ENCODE assay signal across 24 cellular contexts in the genomic region with DNA sequence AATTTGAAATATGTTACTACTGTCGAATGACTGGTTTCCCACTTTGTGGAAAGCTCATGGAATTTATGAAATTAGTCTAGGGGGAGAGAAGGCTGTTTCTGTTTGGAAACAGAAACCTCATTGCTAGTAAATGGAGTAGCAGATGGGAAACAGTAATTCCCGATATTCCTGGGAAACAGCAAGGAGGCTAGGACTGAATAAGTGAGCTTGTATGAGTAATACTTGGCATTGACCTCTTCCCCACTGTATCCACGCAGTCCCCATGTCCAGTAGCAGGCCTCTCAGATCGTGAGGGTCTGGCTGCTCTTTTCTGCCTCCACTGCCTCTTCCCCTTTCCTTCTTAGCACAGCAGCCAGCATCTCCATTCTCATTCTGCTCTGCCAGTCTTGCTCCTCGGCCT.
A peak's percentile ranks its signal among the peaks of the same experiment; 100 is the strongest.
DNase-seq lines count a peak whose midpoint lies in the region; ATAC-seq and TF ChIP-seq lines count a peak whose summit lies in the region.
"Had no signal": no experiment of that assay in that cellular context is flagged by ENCODE, and none has a peak within 500 bp of the region (broad histone marks: within the 10 kb centered on the region; RNA-seq: fewer than 3 reads in every experiment).

No MANE protein-coding gene starts in this region.

- intact Hi-C loops in uterus (cut with DNase I; ENCODE audit: low total_unique reads): no loop called here
- intact Hi-C loops in activated CD8-positive, alpha-beta T cell treated with anti-CD3 and anti-CD28 coated beads for 36 hours (cut with micrococcal nuclease): no loop called here

- peak overlapping the region; percentile 59 for H3K4me2 ChIP-seq in GM23248 (ENCODE audit: unreplicated experiment)
- H3K4me2 ChIP-seq in neuronal stem cell (ENCODE audit: insufficient read depth, low read length, poor library complexity, severe bottlenecking): no peak overlapping the region

- ATAC-seq in activated CD8-positive, alpha-beta T cell treated with anti-CD3 and anti-CD28 coated beads for 36 hours: no peak
- ATAC-seq: HepG2 had no signal

- H4K8ac ChIP-seq in neuronal stem cell (ENCODE audit: low read depth, low read length): peak overlapping the region; percentile 74

- H3K27me3 Mint-ChIP-seq in activated CD8-positive, alpha-beta T cell treated with anti-CD3 and anti-CD28 coated beads for 36 hours: no peaks in the 10 kb centered on the region
- H3K27me3 Mint-ChIP-seq: CD4-positive, CD25-positive, alpha-beta regulatory T cell had no signal

- H3K9me3 ChIP-seq in GM23248 (ENCODE audit: low read depth): no peaks in the 10 kb centered on the region
- H3K9me3 ChIP-seq in neuronal stem cell (replicated peaks in 1 of 2; ENCODE audit: control insufficient read depth in 2 of 2, insufficient read depth in 1 of 2, low read depth in 1 of 2, low read length in 2 of 2): no peaks in the 10 kb centered on the region
- no peaks in the 10 kb centered on the region for H3K9me3 ChIP-seq in uterus

- H3K4me1 ChIP-seq in GM23248 (ENCODE audit: insufficient read depth) (peaks cover 29% of the 10 kb centered on the region), neuronal stem cell (ENCODE audit: control insufficient read depth in 2 of 2, insufficient read depth in 1 of 2, low read depth in 1 of 2, low read length in 2 of 2) (no peaks in the 10 kb centered on the region), uterus (no peaks in the 10 kb centered on the region)

- H3K18ac ChIP-seq in neuronal stem cell (ENCODE audit: low read length): peak overlapping the region; percentile 24

- H2BK12ac ChIP-seq in neuronal stem cell (ENCODE audit: low read length): no peak overlapping the region

- TF ChIP-seq CTCF in AG10803 (conservative IDR thresholded peaks at IDR 0.05; ENCODE audit: low read length) (no peak), fibroblast of mammary gland (conservative IDR thresholded peaks at IDR 0.05; ENCODE audit: control insufficient read depth, insufficient read depth, low read depth, low read length) (no peak), uterus (IDR thresholded peaks at IDR 0.05) (no peak)
- TF ChIP-seq CTCF in activated CD8-positive, alpha-beta T cell treated with anti-CD3 and anti-CD28 coated beads for 36 hours (IDR thresholded peaks at IDR 0.05): no peak

- peaks cover 12% of the 10 kb centered on the region for H3F3A ChIP-seq in GM23248 (ENCODE audit: insufficient read depth)

- no peak overlapping the region for H3K4me3 Mint-ChIP-seq in activated CD8-positive, alpha-beta T cell treated with anti-CD3 and anti-CD28 coated beads for 36 hours
- H3K4me3 Mint-ChIP-seq: CD4-positive, CD25-positive, alpha-beta regulatory T cell had no signal

- no peak overlapping the region for H3K14ac ChIP-seq in neuronal stem cell (ENCODE audit: low read length)

- H2AK5ac ChIP-seq in neuronal stem cell (ENCODE audit: low read depth, low read length): no peak overlapping the region

- H2BK5ac ChIP-seq in neuronal stem cell (ENCODE audit: low read length): no peak overlapping the region

- H3K4ac ChIP-seq in neuronal stem cell (ENCODE audit: low read length): no peak overlapping the region

- H4K91ac ChIP-seq in neuronal stem cell (ENCODE audit: low read depth, low read length, poor library complexity): no peak overlapping the region

- H4K20me1 ChIP-seq in GM23248 (ENCODE audit: insufficient read depth): no peaks in the 10 kb centered on the region

- peak overlapping the region; percentile 52 for H3K27ac ChIP-seq in GM23248
- no peak overlapping the region for H3K27ac ChIP-seq in neuronal stem cell (replicated peaks; ENCODE audit: low read length)
- H3K27ac ChIP-seq in uterus: peak overlapping the region in 1 of 2 donors; percentile 14
- H3K27ac ChIP-seq: HL-60, RWPE1, SK-N-MC had no signal

- peaks cover 2% of the 10 kb centered on the region for H3K79me1 ChIP-seq in neuronal stem cell (ENCODE audit: low read depth, low read length)

- H3K9ac ChIP-seq in GM23248 (peak overlapping the region; percentile 44), neuronal stem cell (ENCODE audit: low read depth, low read length, poor library complexity) (no peak overlapping the region)

- no peak for TF ChIP-seq POLR2A in uterus (IDR thresholded peaks at IDR 0.05)

- no peak overlapping the region for H2BK120ac ChIP-seq in neuronal stem cell (ENCODE audit: low read depth, low read length)

- peaks cover 33% of the 10 kb centered on the region for H3K36me3 Mint-ChIP-seq in activated CD8-positive, alpha-beta T cell treated with anti-CD3 and anti-CD28 coated beads for 36 hours (ENCODE audit: low read depth)

- H3K23ac ChIP-seq in neuronal stem cell (ENCODE audit: low read depth, low read length, poor library complexity): no peak overlapping the region

- peaks cover 18% of the 10 kb centered on the region for H3K4me1 Mint-ChIP-seq in activated CD8-positive, alpha-beta T cell treated with anti-CD3 and anti-CD28 coated beads for 36 hours (ENCODE audit: low read depth)

- no peak overlapping the region for H2BK15ac ChIP-seq in neuronal stem cell (ENCODE audit: low read length)

- H3K36me3 ChIP-seq in GM23248 (ENCODE audit: low read depth): peaks cover 27% of the 10 kb centered on the region; the same call in 1 of the 2 replicates
- H3K36me3 ChIP-seq in neuronal stem cell (replicated peaks in 1 of 2; ENCODE audit: control insufficient read depth in 2 of 2, insufficient read depth in 2 of 2, low read length in 2 of 2): peaks cover 35 to 75% of the 10 kb centered on the region in 2 donors
- no peaks in the 10 kb centered on the region for H3K36me3 ChIP-seq in uterus

- in situ Hi-C loops in GM23248 (cut with MboI): no loop called here

- H3K79me2 ChIP-seq in GM23248 (ENCODE audit: insufficient read depth): peaks cover 91% of the 10 kb centered on the region

- no peaks in the 10 kb centered on the region for H3K9me3 Mint-ChIP-seq in activated CD8-positive, alpha-beta T cell treated with anti-CD3 and anti-CD28 coated beads for 36 hours
- H3K9me3 Mint-ChIP-seq: CD4-positive, CD25-positive, alpha-beta regulatory T cell had no signal

- 8 to 13% methylated on average over 5 of the region's 5 CpGs for WGBS in GM23248 (ENCODE audit: low coverage in 1 of 2, low lambda C conversion rate in 2 of 2, missing lambda C conversion rate in 2 of 2), 2 experiments
- WGBS in neuronal stem cell (ENCODE audit: extremely low coverage in 2 of 2, insufficient read length in 2 of 2, insufficient replicate concordance in 1 of 2), 2 donors: no CpG with 5 or more reads among the region's 5 CpGs

- H3K27ac Mint-ChIP-seq in activated CD8-positive, alpha-beta T cell treated with anti-CD3 and anti-CD28 coated beads for 36 hours: no peak overlapping the region
- H3K27ac Mint-ChIP-seq: CD4-positive, CD25-positive, alpha-beta regulatory T cell had no signal

- no peaks in the 10 kb centered on the region for H3K9me2 ChIP-seq in GM23248 (ENCODE audit: insufficient read depth)

- DNase-seq in AG10803 (ENCODE audit: low read depth): peak; percentile 71
- peak; percentile 58 for DNase-seq in GM23248
- peak; percentile 83 for DNase-seq in fibroblast of mammary gland (ENCODE audit: low read depth)
- DNase-seq in neuronal stem cell (ENCODE audit: low spot score): no peak
- no peak for DNase-seq in NCI-H2227 treated with DMSO at 0.1 percent for 48 hours (lab: John Stamatoyannopoulos, UW)
- no peak for DNase-seq in uterus
- DNase-seq in activated CD8-positive, alpha-beta T cell treated with anti-CD3 and anti-CD28 coated beads for 36 hours: no peak
- no peak for DNase-seq in middle frontal gyrus (ENCODE audit: extremely low spot score, low spot score)
- DNase-seq: CD4-positive, CD25-positive, alpha-beta regulatory T cell; DMS79; KBM-7; MM.1S; NCI-H1092; NCI-H1436; NCI-H1930; NCI-H226; NCI-H524; NCI-H774; NK-92 treated with Interleukin-12 subunit alpha and Interleukin-12 subunit beta, amount 100 ng/mL, for 24 hours; SHP77 treated with DMSO at 0.1 percent for 48 hours had no signal

- H3K4me3 ChIP-seq in AG10803 (ENCODE audit: low read length): no peak overlapping the region
- 0 out of 2 replicates have a peak overlapping the region, but pooled peaks have one; percentile 8 for H3K4me3 ChIP-seq in GM23248
- no peak overlapping the region for H3K4me3 ChIP-seq in fibroblast of mammary gland (ENCODE audit: control insufficient read depth, low read depth, low read length)
- H3K4me3 ChIP-seq in neuronal stem cell (ENCODE audit: low read length in 2 of 2): no peak overlapping the region
- H3K4me3 ChIP-seq in uterus: no peak overlapping the region
- H3K4me3 ChIP-seq: SK-N-MC had no signal

- CTCF ChIA-PET in activated CD8-positive, alpha-beta T cell treated with anti-CD3 and anti-CD28 coated beads for 36 hours (lab: Charles Lee): interaction anchor here (1.1 kb wide), 1 partner anchor 20 kb away, joined by 4 read pairs; no protein-coding TSS in a partner anchor

- H2AFZ ChIP-seq in GM23248 (no peak overlapping the region), neuronal stem cell (ENCODE audit: low read length) (no peak overlapping the region)

- POLR2A ChIA-PET in activated CD8-positive, alpha-beta T cell treated with anti-CD3 and anti-CD28 coated beads for 36 hours (lab: Charles Lee): interaction anchor here (1.0 kb wide), 1 partner anchor 23 kb away, joined by 3 read pairs; no protein-coding TSS in a partner anchor

- H3K27me3 ChIP-seq in GM23248 (replicated peaks; ENCODE audit: insufficient read depth) (no peaks in the 10 kb centered on the region), neuronal stem cell (ENCODE audit: control insufficient read depth in 3 of 3, insufficient read depth in 3 of 3, low read depth in 1 of 3, low read length in 3 of 3) (no peaks in the 10 kb centered on the region), uterus (no peaks in the 10 kb centered on the region)

Comparison
In these comparisons a context has a peak if more than half of its experiments do, and no peak if none do; other contexts are left out.
1. DNase-seq: peak in AG10803 (single experiment), GM23248 (single experiment) and fibroblast of mammary gland (single experiment); none in neuronal stem cell (single experiment), NCI-H2227 treated with DMSO at 0.1 percent for 48 hours (single experiment), uterus (0 of 2), activated CD8-positive, alpha-beta T cell treated with anti-CD3 and anti-CD28 coated beads for 36 hours (single experiment) and middle frontal gyrus (single experiment).